ENCODE assay signal across 1 cellular context in genomic region chr1:66248746-66249145, GRCh38.
TF ChIP-seq lines count a peak whose summit lies in the region.

No MANE protein-coding gene starts in this region.

TF ChIP-seq in HEK293, 187 proteins besides CTCF, POLR2A, EP300 and RAD21 (continued from another document):
- 0 out of 2 replicates have a peak, but pooled peaks have one; percentile 18 for TF ChIP-seq ZNF398 (tag by site-specific recombination; IDR thresholded peaks at IDR 0.05)
TF ChIP-seq in HEK293: peak in this region for 2.
